In genomic region chr12:124939428-124940142, GRCh38 we compare ENCODE assay signal across 1 cellular context.
TF ChIP-seq lines count a peak whose summit lies in the region.

No MANE protein-coding gene starts in this region.

TF ChIP-seq in HepG2, 621 proteins besides CTCF, POLR2A, EP300 and RAD21 (continued from another document):
- no peak for TF ChIP-seq FOXM1 (CRISPR knock-in tag; IDR thresholded peaks at IDR 0.05)
- TF ChIP-seq ZFP36 (IDR thresholded peaks at IDR 0.05; ENCODE audit: borderline replicate concordance, low read depth, low read length, partially characterized antibody), result no peak
- TF ChIP-seq KDM5B (CRISPR knock-in tag; IDR thresholded peaks at IDR 0.05; ENCODE audit: borderline replicate concordance), result peak; percentile 80
- TF ChIP-seq ZNF282 (IDR thresholded peaks at IDR 0.05; ENCODE audit: partially characterized antibody), result no peak
- TF ChIP-seq ZMAT3 (CRISPR knock-in tag; conservative IDR thresholded peaks at IDR 0.05), result 0 out of 2 replicates have a peak, but pooled peaks have one; percentile 17
- TF ChIP-seq EEA1 (CRISPR knock-in tag; IDR thresholded peaks at IDR 0.05; ENCODE audit: borderline replicate concordance), result no peak
- TF ChIP-seq SMAD9 (CRISPR knock-in tag; IDR thresholded peaks at IDR 0.05), result no peak
- TF ChIP-seq RXRB (CRISPR knock-in tag; IDR thresholded peaks at IDR 0.05; ENCODE audit: borderline replicate concordance), result peak; percentile 48
- peak; percentile 75 for TF ChIP-seq LCORL (IDR thresholded peaks at IDR 0.05)
- TF ChIP-seq LCORL (CRISPR knock-in tag; IDR thresholded peaks at IDR 0.05), result peak; percentile 68
- peak; percentile 77 for TF ChIP-seq ZNF329 (CRISPR knock-in tag; IDR thresholded peaks at IDR 0.05; ENCODE audit: low read depth)
- TF ChIP-seq EHMT2 (IDR thresholded peaks at IDR 0.05; ENCODE audit: borderline replicate concordance, low read depth, low read length), result no peak
- peak; percentile 83; the same call in 1 of the 2 replicates for TF ChIP-seq ZNF749 (CRISPR knock-in tag; IDR thresholded peaks at IDR 0.05; ENCODE audit: borderline replicate concordance)
- TF ChIP-seq ZSCAN9 (CRISPR knock-in tag; IDR thresholded peaks at IDR 0.05; ENCODE audit: borderline replicate concordance), result peak; percentile 71
- peak; percentile 97 for TF ChIP-seq TARDBP (CRISPR knock-in tag; IDR thresholded peaks at IDR 0.05)
- TF ChIP-seq POGK (CRISPR knock-in tag; conservative IDR thresholded peaks at IDR 0.05), result no peak; the same call in 1 of the 2 replicates
- peak; percentile 15; the same call in 1 of the 2 replicates for TF ChIP-seq MNT (IDR thresholded peaks at IDR 0.05)
- TF ChIP-seq NFE2L2 (IDR thresholded peaks at IDR 0.05; ENCODE audit: low read length), result no peak
- peak; percentile 90 for TF ChIP-seq SNAPC2 (CRISPR knock-in tag; IDR thresholded peaks at IDR 0.05)
